8 cellular contexts compared by ENCODE assay signal in genomic region chr13:99916366-99917103, GRCh38. TPM values are rescaled to one million over a fixed set of nuclear protein-coding genes. Genes with fewer than 3 reads are reported as not detected.
DNase-seq lines count a peak whose midpoint lies in the region; ATAC-seq and TF ChIP-seq lines count a peak whose summit lies in the region.

No MANE protein-coding gene starts in this region.

- POLR2A ChIA-PET in PC-9 (lab: Charles Lee; ENCODE audit: unreplicated experiment) = no interaction called here

- peak; percentile 79 for ATAC-seq in GM21360 (IDR thresholded peaks at IDR 0.05; ENCODE audit: unreplicated experiment)
- no peak for ATAC-seq in GM21717 (IDR thresholded peaks at IDR 0.05; ENCODE audit: unreplicated experiment)

- intact Hi-C loops in PC-9 (cut with micrococcal nuclease; ENCODE audit: unreplicated experiment) = loop anchor here (1.0 to 10.0 kb wide), 4 partner anchors 259 to 598 kb away; no protein-coding TSS in a partner anchor
- intact Hi-C loops in colonic mucosa (cut with DNase I) = loop anchor here (5.0 kb wide), 2 partner anchors 321 to 596 kb away; no protein-coding TSS in a partner anchor

- peak; percentile 92 for TF ChIP-seq RAD21 in Ishikawa (IDR thresholded peaks at IDR 0.05; ENCODE audit: low read depth)

- no peak overlapping the region for H3K4me2 ChIP-seq in PC-9

- no peaks in the 10 kb centered on the region for H3K9me2 ChIP-seq in PC-9 (ENCODE audit: insufficient read depth)

- no peaks in the 10 kb centered on the region for H3K9me3 ChIP-seq in PC-9 (ENCODE audit: insufficient read depth, low read depth)
- H3K9me3 ChIP-seq in colonic mucosa = no peaks in the 10 kb centered on the region

- no peak overlapping the region for H2AFZ ChIP-seq in PC-9

- DNase-seq in NCI-H2227 (lab: John Stamatoyannopoulos, UW; ENCODE audit: unreplicated experiment) = peak; percentile 56
- no peak for DNase-seq in NCI-H2227 treated with DMSO at 0.1 percent for 48 hours (lab: John Stamatoyannopoulos, UW)
- DNase-seq in PC-9 = peak; percentile 34 to 71
- DNase-seq in colonic mucosa = peak; percentile 46
- peak; percentile 77 to 89 for DNase-seq in lung microvascular endothelial cell (ENCODE audit: low read depth in 2 of 2)

- no peak for TF ChIP-seq EP300 in Ishikawa (IDR thresholded peaks at IDR 0.05; ENCODE audit: borderline replicate concordance)

- H3K4me3 ChIP-seq in PC-9 (no peak overlapping the region), colonic mucosa (no peak overlapping the region)

- H3K4me1 ChIP-seq in PC-9 (replicated peaks; ENCODE audit: insufficient read depth) (no peaks in the 10 kb centered on the region), colonic mucosa (no peaks in the 10 kb centered on the region)

- H3K9ac ChIP-seq in colonic mucosa (ENCODE audit: low read depth in 2 of 2, low read length in 2 of 2) = no peak overlapping the region

- H3K27ac ChIP-seq in PC-9 (no peak overlapping the region), colonic mucosa (no peak overlapping the region)

- BruUV-seq in PC-9 (replicated peaks; lab: Mats Ljungman, UMichigan) = no TSS peak

- TF ChIP-seq CTCF in PC-9 (conservative IDR thresholded peaks at IDR 0.05) (peak; percentile 95), colonic mucosa (IDR thresholded peaks at IDR 0.05) (peak; percentile 87)

- H4K20me1 ChIP-seq in PC-9 (ENCODE audit: insufficient read depth) = no peaks in the 10 kb centered on the region

- H3K79me2 ChIP-seq in PC-9 (ENCODE audit: low read depth) = no peaks in the 10 kb centered on the region

- H3K36me3 ChIP-seq in PC-9 (ENCODE audit: low read depth) (no peaks in the 10 kb centered on the region), colonic mucosa (no peaks in the 10 kb centered on the region)

- CTCF ChIA-PET in PC-9 (lab: Charles Lee) = interaction anchor here (0.6 to 1.4 kb wide), 4 partner anchors 19 to 598 kb away, joined by 3 to 5 read pairs (median 4); no protein-coding TSS in a partner anchor

- no peaks in the 10 kb centered on the region for H3K27me3 ChIP-seq in PC-9 (ENCODE audit: insufficient read depth, low read depth)
- H3K27me3 ChIP-seq in colonic mucosa = no peaks in the 10 kb centered on the region

- no peaks in the 10 kb centered on the region for H3F3A ChIP-seq in PC-9 (ENCODE audit: insufficient read depth, low read depth)

TF ChIP-seq in Ishikawa, 13 proteins besides CTCF, POLR2A, EP300 and RAD21:
- TF ChIP-seq YY1 (IDR thresholded peaks at IDR 0.05; ENCODE audit: low read depth) = no peak
- TF ChIP-seq CEBPB (IDR thresholded peaks at IDR 0.05) = peak; percentile 44; the same call in 1 of the 2 replicates

RNA-seq across cellular contexts. Expression of gene ZIC5, which starts 55.0 kb away (rescaled TPM):
- total RNA-seq in PC-9 (2021) (0.61 and 0.68 TPM in 2 replicates), colonic mucosa (under 1 TPM in 1 of 2 donors, not detected in 1; 0.10 TPM), lung microvascular endothelial cell (under 0.01 TPM in 2 replicates)
